In the genomic region with DNA sequence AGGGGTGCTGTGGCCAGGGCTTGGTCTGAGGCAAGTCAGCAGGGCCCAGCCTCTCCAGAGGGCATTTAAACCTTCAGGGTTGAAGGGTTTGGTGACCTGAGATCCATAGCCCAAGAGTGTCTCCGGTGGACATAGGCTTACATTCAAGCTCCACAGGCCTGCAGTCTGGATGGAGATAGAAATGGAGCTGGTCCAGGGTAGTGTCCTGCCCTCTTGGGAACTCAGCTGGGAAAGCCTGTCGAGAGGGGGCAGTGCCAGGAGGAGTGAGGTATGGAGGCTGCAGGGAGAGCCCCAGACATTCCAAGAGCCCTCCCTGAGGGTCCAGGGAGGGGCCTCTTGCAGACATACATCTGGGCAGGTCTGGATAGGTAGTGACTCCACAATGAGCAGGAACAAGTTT, we compare ENCODE assay signal across 22 cellular contexts.
DNase-seq lines count a peak whose midpoint lies in the region; ATAC-seq and TF ChIP-seq lines count a peak whose summit lies in the region.
"Had no signal": no experiment of that assay in that cellular context is flagged by ENCODE, and none has a peak within 500 bp of the region (broad histone marks: within the 10 kb centered on the region; RNA-seq: fewer than 3 reads in every experiment).

No MANE protein-coding gene starts in this region.

- no peak overlapping the region for H3K27ac ChIP-seq in MM.1S (ENCODE audit: low read length)
- H3K27ac ChIP-seq: SJCRH30 had no signal

- H3K27me3 ChIP-seq in MM.1S (replicated peaks; ENCODE audit: insufficient read depth, low read length): peaks cover 9% of the 10 kb centered on the region; the same call in 1 of the 2 replicates
- H3K27me3 ChIP-seq: SJCRH30 had no signal

- H3K4me3 Mint-ChIP-seq in endothelial cell (ENCODE audit: unreplicated experiment): no peak overlapping the region
- H3K4me3 Mint-ChIP-seq in glutamatergic neuron (ENCODE audit: unreplicated experiment): no peak overlapping the region
- H3K4me3 Mint-ChIP-seq: activated CD8-positive, alpha-beta T cell treated with anti-CD3 and anti-CD28 coated beads for 36 hours; activated naive CD4-positive, alpha-beta T cell treated with anti-CD3 and anti-CD28 coated beads, Interleukin-2, amount 50 U/mL, for 24 hours; activated T-cell treated with anti-CD3 and anti-CD28 coated beads, Interleukin-2, amount 50 U/mL, for 72 hours; nephron; stimulated activated naive B cell treated with anti-CD40 and anti-IgM and Interleukin-4, amounts not matched to agents 10 μg/mL and 1 μg/mL and 100 μg/mL, for 72 hours; T-helper 17 cell had no signal

- no peaks in the 10 kb centered on the region for H3K9me3 ChIP-seq in MM.1S (replicated peaks; ENCODE audit: insufficient read depth, low read length)
- H3K9me3 ChIP-seq: SJCRH30 had no signal

- no peak for ATAC-seq in HG03108 (IDR thresholded peaks at IDR 0.05; ENCODE audit: unreplicated experiment)
- ATAC-seq: activated CD8-positive, alpha-beta T cell treated with anti-CD3 and anti-CD28 coated beads for 36 hours; activated T-cell treated with anti-CD3 and anti-CD28 coated beads, Interleukin-2, amount 50 U/mL, for 72 hours; K562; Panc1; stimulated activated naive B cell treated with anti-CD40 and anti-IgM and Interleukin-4, amounts not matched to agents 10 μg/mL and 1 μg/mL and 100 μg/mL, for 72 hours; T-helper 17 cell had no signal

- no peaks in the 10 kb centered on the region for H3K9me3 Mint-ChIP-seq in endothelial cell (ENCODE audit: unreplicated experiment)
- H3K9me3 Mint-ChIP-seq in glutamatergic neuron (ENCODE audit: unreplicated experiment): peaks cover 11% of the 10 kb centered on the region
- H3K9me3 Mint-ChIP-seq: activated CD8-positive, alpha-beta T cell treated with anti-CD3 and anti-CD28 coated beads for 36 hours; activated naive CD4-positive, alpha-beta T cell treated with anti-CD3 and anti-CD28 coated beads, Interleukin-2, amount 50 U/mL, for 24 hours; activated T-cell treated with anti-CD3 and anti-CD28 coated beads, Interleukin-2, amount 50 U/mL, for 72 hours had no signal

- no peak overlapping the region for H3K27ac Mint-ChIP-seq in endothelial cell (ENCODE audit: unreplicated experiment)
- H3K27ac Mint-ChIP-seq in glutamatergic neuron (ENCODE audit: unreplicated experiment): no peak overlapping the region
- H3K27ac Mint-ChIP-seq: activated CD8-positive, alpha-beta T cell treated with anti-CD3 and anti-CD28 coated beads for 36 hours; activated naive CD4-positive, alpha-beta T cell treated with anti-CD3 and anti-CD28 coated beads, Interleukin-2, amount 50 U/mL, for 24 hours; activated T-cell treated with anti-CD3 and anti-CD28 coated beads, Interleukin-2, amount 50 U/mL, for 72 hours; nephron; stimulated activated naive B cell treated with anti-CD40 and anti-IgM and Interleukin-4, amounts not matched to agents 10 μg/mL and 1 μg/mL and 100 μg/mL, for 72 hours; T-helper 17 cell had no signal

- no peaks in the 10 kb centered on the region for H3F3A ChIP-seq in MM.1S (ENCODE audit: insufficient read depth, low read length)

- H3K9me2 ChIP-seq in MM.1S (replicated peaks; ENCODE audit: insufficient read depth, low read length): no peaks in the 10 kb centered on the region

- H3K36me3 Mint-ChIP-seq in endothelial cell (ENCODE audit: low read depth, unreplicated experiment) (peaks cover 4% of the 10 kb centered on the region), glutamatergic neuron (ENCODE audit: unreplicated experiment) (no peaks in the 10 kb centered on the region)
- H3K36me3 Mint-ChIP-seq: stimulated activated naive B cell treated with anti-CD40 and anti-IgM and Interleukin-4, amounts not matched to agents 10 μg/mL and 1 μg/mL and 100 μg/mL, for 72 hours had no signal

- no peaks in the 10 kb centered on the region for H3K36me3 ChIP-seq in MM.1S (replicated peaks; ENCODE audit: insufficient read depth, low read length)
- H3K36me3 ChIP-seq: SJCRH30 had no signal

- H3K4me1 ChIP-seq in MM.1S (ENCODE audit: low read length): no peaks in the 10 kb centered on the region

- no peak overlapping the region for H3K9ac ChIP-seq in MM.1S (ENCODE audit: low read length)

- H2AFZ ChIP-seq in MM.1S (ENCODE audit: low read length): no peak overlapping the region

- H3K4me1 Mint-ChIP-seq in endothelial cell (ENCODE audit: unreplicated experiment) (no peaks in the 10 kb centered on the region), glutamatergic neuron (ENCODE audit: low read depth, unreplicated experiment) (peaks cover 11% of the 10 kb centered on the region)

- peak; percentile 10 for DNase-seq in D341Med (ENCODE audit: low spot score)
- peak; percentile 0 for DNase-seq in NCI-H446 treated with DMSO at 0.1 percent for 48 hours (lab: John Stamatoyannopoulos, UW)
- DNase-seq in endothelial cell (ENCODE audit: low spot score): peak; percentile 1
- DNase-seq in stimulated activated CD8-positive, alpha-beta memory T cell treated with anti-CD3 and anti-CD28 coated beads, Interleukin-4, amount 100 ng/mL, for 48 hours: peak; percentile 13
- no peak for DNase-seq in MM.1S
- DNase-seq in glutamatergic neuron: no peak
- DNase-seq: activated CD8-positive, alpha-beta T cell treated with anti-CD3 and anti-CD28 coated beads for 36 hours; activated T-cell treated with anti-CD3 and anti-CD28 coated beads, Interleukin-2, amount 50 U/mL, for 72 hours; AML-193; central memory CD4-positive, alpha-beta T cell; effector CD8-positive, alpha-beta T cell; midbrain; NCI-H1694 treated with DMSO at 0.1 percent for 48 hours; NCI-H226; stimulated activated naive B cell treated with anti-CD40 and anti-IgM and Interleukin-4, amounts not matched to agents 10 μg/mL and 1 μg/mL and 100 μg/mL, for 72 hours; T-helper 17 cell had no signal

- no peaks in the 10 kb centered on the region for H4K20me1 ChIP-seq in MM.1S (ENCODE audit: insufficient read depth, low read length)

- H3K4me3 ChIP-seq in MM.1S (ENCODE audit: low read length): no peak overlapping the region
- H3K4me3 ChIP-seq: K562, SJCRH30 had no signal

- no peak for TF ChIP-seq CTCF in endothelial cell (IDR thresholded peaks at IDR 0.05; ENCODE audit: unreplicated experiment)
- TF ChIP-seq CTCF in MM.1S (IDR thresholded peaks at IDR 0.05; ENCODE audit: low read length): no peak
- no peak for TF ChIP-seq CTCF in glutamatergic neuron (IDR thresholded peaks at IDR 0.05; ENCODE audit: partially characterized antibody, unreplicated experiment)

- H3K79me2 ChIP-seq in MM.1S (ENCODE audit: low read length): no peaks in the 10 kb centered on the region

- peaks cover 6% of the 10 kb centered on the region for H3K27me3 Mint-ChIP-seq in endothelial cell (ENCODE audit: unreplicated experiment)
- H3K27me3 Mint-ChIP-seq in glutamatergic neuron (ENCODE audit: unreplicated experiment): peaks cover 17% of the 10 kb centered on the region

- no peak overlapping the region for H3K4me2 ChIP-seq in MM.1S (ENCODE audit: low read depth, low read length)

Comparison
In these comparisons a context has a peak if more than half of its experiments do, and no peak if none do; other contexts are left out.
1. DNase-seq: peak in D341Med (single experiment), NCI-H446 treated with DMSO at 0.1 percent for 48 hours (single experiment), endothelial cell (single experiment) and stimulated activated CD8-positive, alpha-beta memory T cell treated with anti-CD3 and anti-CD28 coated beads, Interleukin-4, amount 100 ng/mL, for 48 hours (single experiment); none in MM.1S (single experiment) and glutamatergic neuron (single experiment).